14 cellular contexts compared by ENCODE assay signal in the genomic region with DNA sequence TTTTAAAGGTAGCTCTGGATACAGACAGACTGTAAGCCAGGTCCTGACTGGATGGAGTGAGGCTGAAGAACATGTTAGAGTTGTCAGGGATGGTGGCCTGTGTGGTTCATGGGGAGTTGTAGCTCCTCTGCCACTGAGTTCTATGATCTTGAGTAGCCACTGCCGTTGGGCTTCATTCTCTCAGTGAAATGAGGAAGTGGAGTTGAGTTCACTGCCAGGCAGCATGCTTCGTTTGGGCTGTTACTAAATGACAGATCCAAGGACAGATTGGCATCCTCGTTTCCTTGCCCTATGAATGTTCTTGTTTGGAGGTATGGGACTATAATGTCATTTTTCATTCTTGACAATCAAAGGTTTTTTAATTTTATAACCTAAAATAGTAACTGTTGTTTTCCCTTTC.
"Had no signal": no experiment of that assay in that cellular context is flagged by ENCODE, and none has a peak within 500 bp of the region (broad histone marks: within the 10 kb centered on the region; RNA-seq: fewer than 3 reads in every experiment).

No MANE protein-coding gene starts in this region.

- H3K4me1 ChIP-seq: adrenal gland, prostate gland, right atrium auricular region, transverse colon, uterus had no signal

- H3K9me3 ChIP-seq: adrenal gland, prostate gland, right atrium auricular region, transverse colon, uterus had no signal

- DNase-seq: activated CD4-positive, alpha-beta T cell treated with anti-CD3 and anti-CD28 coated beads for 48 hours; activated CD4-positive, CD25-positive, alpha-beta regulatory T cell; activated CD8-positive, alpha-beta memory T cell treated with anti-CD3 and anti-CD28 coated beads, Interleukin-2, amount 50 U/mL, for 4 hours; activated T-cell treated with anti-CD3 and anti-CD28 coated beads, Interleukin-2, amount 50 U/mL, for 4 hours; cerebellar nuclear complex; effector CD4-positive, alpha-beta T cell; left ventricle myocardium superior; T-helper 2 cell; transverse colon; uterus had no signal

- H3K36me3 ChIP-seq: prostate gland, uterus had no signal

- ATAC-seq: activated naive CD4-positive, alpha-beta T cell treated with anti-CD3 and anti-CD28 coated beads, Interleukin-2, amount 50 U/mL, for 72 hours; activated T-cell treated with anti-CD3 and anti-CD28 coated beads, Interleukin-2, amount 50 U/mL, for 4 hours; left ventricle myocardium superior had no signal

- H3K27me3 ChIP-seq: adrenal gland, right atrium auricular region, transverse colon, uterus had no signal

- H3K27ac ChIP-seq: prostate gland, right atrium auricular region, transverse colon, uterus had no signal

- H3K4me3 ChIP-seq: adrenal gland, prostate gland, right atrium auricular region, transverse colon, uterus had no signal
